ENCODE assay signal across 8 cellular contexts in the genomic region with DNA sequence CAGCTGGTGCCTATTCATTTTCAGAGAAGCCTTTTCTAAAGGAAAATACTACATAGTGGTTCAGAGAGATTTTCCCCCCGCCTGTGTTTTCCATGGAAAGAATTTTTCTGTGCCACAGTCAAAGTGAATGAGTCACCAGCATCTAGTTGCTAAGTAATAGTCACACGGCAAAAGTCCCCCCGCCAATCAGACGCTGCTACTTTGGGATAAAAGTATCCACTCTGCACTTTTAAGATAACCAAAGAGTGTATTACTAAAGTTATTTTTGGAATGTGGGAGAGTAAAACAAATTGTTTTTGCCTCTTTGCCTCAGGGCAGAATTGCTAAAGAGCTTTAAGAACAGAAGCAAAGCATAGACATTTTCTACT. TPM values are rescaled to one million over a fixed set of nuclear protein-coding genes. Genes with fewer than 3 reads are reported as not detected.
DNase-seq lines count a peak whose midpoint lies in the region; ATAC-seq and TF ChIP-seq lines count a peak whose summit lies in the region.

No MANE protein-coding gene starts in this region.

- H3K9me3 ChIP-seq in Panc1 (ENCODE audit: control insufficient read depth, insufficient read depth, low read depth, low read length) (no peaks in the 10 kb centered on the region), BE2C (no peaks in the 10 kb centered on the region)

- in situ Hi-C loops in Panc1 (cut with HindIII; ENCODE audit: low pct_unique_long_range_greater_than_20kb, low sequenced_read_pairs): no loop called here

- H3K27me3 ChIP-seq in Panc1 (ENCODE audit: control insufficient read depth, insufficient read depth, low read length) (no peaks in the 10 kb centered on the region), BE2C (no peaks in the 10 kb centered on the region)

- H3K4me3 ChIP-seq in Panc1 (ENCODE audit: low read depth in 2 of 2, low read length in 2 of 2) (peak overlapping the region; percentile 15 to 48), BE2C (ENCODE audit: low read depth, low read length) (no peak overlapping the region)

- peak; percentile 49 for ATAC-seq in Panc1
- no peak for ATAC-seq in GM21529 (IDR thresholded peaks at IDR 0.05; ENCODE audit: unreplicated experiment)

- peak overlapping the region; percentile 96 for H3K27ac ChIP-seq in Panc1 (ENCODE audit: low read length)

- peak; percentile 66 for DNase-seq in Ammon's horn (ENCODE audit: low spot score)
- no peak for DNase-seq in Panc1 (ENCODE audit: low read depth, low spot score)
- peak; percentile 83 for DNase-seq in fibroblast of gingiva (ENCODE audit: low read depth)
- peak in 38 of 56 donors; percentile 4 to 77 (median 34) for DNase-seq in nucleus accumbens (lab: John Stamatoyannopoulos, UW)
- DNase-seq in BE2C: no peak
- DNase-seq in CD1c-positive myeloid dendritic cell (ENCODE audit: extremely low spot score): no peak
- DNase-seq in NCI-H1436 (lab: John Stamatoyannopoulos, UW): no peak

- TF ChIP-seq CTCF in Panc1 (IDR thresholded peaks at IDR 0.05) (no peak), BE2C (IDR thresholded peaks at IDR 0.05; ENCODE audit: low read depth, low read length) (no peak)

- H3K4me1 ChIP-seq in Panc1 (ENCODE audit: control insufficient read depth, insufficient read depth, low read length): peaks cover 84% of the 10 kb centered on the region
- peaks cover 16% of the 10 kb centered on the region for H3K4me1 ChIP-seq in BE2C

- intact Hi-C loops in Panc1 (cut with micrococcal nuclease; ENCODE audit: unreplicated experiment): loop anchor here (5.0 to 10.0 kb wide), 4 partner anchors 48 to 160 kb away; no protein-coding TSS in a partner anchor

- no TSS peak for BruUV-seq in Panc1 (replicated peaks; lab: Mats Ljungman, UMichigan)

- H3K36me3 ChIP-seq in Panc1 (ENCODE audit: control insufficient read depth, insufficient read depth, low read length) (no peaks in the 10 kb centered on the region), BE2C (no peaks in the 10 kb centered on the region; the same call in 1 of the 2 replicates)

- CTCF ChIA-PET in Panc1 (lab: Charles Lee): no interaction called here

- POLR2A ChIA-PET in Panc1 (lab: Charles Lee): interaction anchor here (1.2 to 2.1 kb wide), 3 partner anchors 13 to 41 kb away, joined by 3 to 6 read pairs (median 3); no protein-coding TSS in a partner anchor

RNA-seq across cellular contexts. Expression of a gene that starts 23.5 kb away (rescaled TPM):
- total RNA-seq in Panc1 (2021; ENCODE audit: unreplicated experiment): 274 TPM
- polyA plus RNA-seq in Panc1 (2012; ENCODE audit: insufficient read length): 97.4 TPM
- polyA plus RNA-seq in BE2C (2012; ENCODE audit: insufficient read depth, insufficient read length, low read depth): 44.0 TPM

Comparison
In these comparisons a context has a peak if more than half of its experiments do, and no peak if none do; other contexts are left out.
1. DNase-seq: peak in Ammon's horn (single experiment), fibroblast of gingiva (single experiment) and nucleus accumbens (38 of 56); none in Panc1 (single experiment), BE2C (single experiment), CD1c-positive myeloid dendritic cell (single experiment) and NCI-H1436 (single experiment).